In the genomic region with DNA sequence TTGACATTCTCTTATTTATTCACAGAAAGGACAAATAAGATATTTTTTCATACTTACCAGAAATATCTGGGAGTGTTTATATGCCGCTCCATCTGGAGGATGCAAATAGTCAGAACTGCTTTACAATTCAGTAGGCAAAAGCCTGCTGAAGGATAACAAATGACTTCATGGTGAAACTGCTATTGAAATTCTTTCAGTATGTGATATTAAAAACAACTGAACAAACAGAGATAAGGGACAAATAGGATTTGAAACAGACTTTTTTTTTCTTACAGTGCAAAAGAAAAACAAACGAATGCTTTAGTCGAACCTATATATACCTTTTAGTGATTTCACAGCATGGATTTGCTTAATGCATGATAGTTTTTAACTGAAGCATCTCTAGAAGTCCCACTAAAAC, we compare ENCODE assay signal across 16 cellular contexts.
DNase-seq lines count a peak whose midpoint lies in the region; ATAC-seq, FAIRE-seq and TF ChIP-seq lines count a peak whose summit lies in the region.
"Had no signal": no experiment of that assay in that cellular context is flagged by ENCODE, and none has a peak within 500 bp of the region (broad histone marks: within the 10 kb centered on the region; RNA-seq: fewer than 3 reads in every experiment).

No MANE protein-coding gene starts in this region.

- no peaks in the 10 kb centered on the region for H3K27me3 Mint-ChIP-seq in mesothelial cell of epicardium (ENCODE audit: low read depth)
- no peaks in the 10 kb centered on the region for H3K27me3 Mint-ChIP-seq in activated CD8-positive, alpha-beta T cell treated with anti-CD3 and anti-CD28 coated beads for 36 hours
- H3K27me3 Mint-ChIP-seq: B cell had no signal

- peak overlapping the region; percentile 41 for H3K27ac Mint-ChIP-seq in mesothelial cell of epicardium
- H3K27ac Mint-ChIP-seq in activated CD8-positive, alpha-beta T cell treated with anti-CD3 and anti-CD28 coated beads for 36 hours: no peak overlapping the region
- H3K27ac Mint-ChIP-seq: B cell had no signal

- POLR2A ChIA-PET in activated CD8-positive, alpha-beta T cell treated with anti-CD3 and anti-CD28 coated beads for 36 hours (lab: Charles Lee): no interaction called here

- 53% methylated on average over 3 of the region's 3 CpGs for WGBS in right cardiac atrium

- H3K4me1 ChIP-seq in left ventricle myocardium inferior: peaks cover 4% of the 10 kb centered on the region
- H3K4me1 ChIP-seq in right cardiac atrium (ENCODE audit: control insufficient read depth, insufficient read depth, low read length): no peaks in the 10 kb centered on the region

- no peak overlapping the region for H3K4me3 Mint-ChIP-seq in mesothelial cell of epicardium
- H3K4me3 Mint-ChIP-seq in activated CD8-positive, alpha-beta T cell treated with anti-CD3 and anti-CD28 coated beads for 36 hours: no peak overlapping the region
- H3K4me3 Mint-ChIP-seq: B cell had no signal

- no peak for TF ChIP-seq CTCF in left ventricle myocardium inferior (IDR thresholded peaks at IDR 0.05; ENCODE audit: borderline replicate concordance)
- TF ChIP-seq CTCF in mesothelial cell of epicardium (IDR thresholded peaks at IDR 0.05; ENCODE audit: unreplicated experiment): no peak
- TF ChIP-seq CTCF in activated CD8-positive, alpha-beta T cell treated with anti-CD3 and anti-CD28 coated beads for 36 hours (IDR thresholded peaks at IDR 0.05): no peak

- H3K27ac ChIP-seq in left ventricle myocardium inferior (replicated peaks) (peak overlapping the region; percentile 16), right cardiac atrium (ENCODE audit: low read length) (no peak overlapping the region)

- H3K4me3 ChIP-seq in left ventricle myocardium inferior (no peak overlapping the region), right cardiac atrium (ENCODE audit: low read length) (no peak overlapping the region)

- H3K36me3 Mint-ChIP-seq in mesothelial cell of epicardium: peaks cover 9% of the 10 kb centered on the region
- H3K36me3 Mint-ChIP-seq in activated CD8-positive, alpha-beta T cell treated with anti-CD3 and anti-CD28 coated beads for 36 hours (ENCODE audit: low read depth): no peaks in the 10 kb centered on the region

- H3K9me3 ChIP-seq in left ventricle myocardium inferior (replicated peaks) (no peaks in the 10 kb centered on the region), right cardiac atrium (ENCODE audit: control insufficient read depth, low read length) (no peaks in the 10 kb centered on the region)

- DNase-seq in left ventricle myocardium inferior (no peak), right cardiac atrium (no peak), mesothelial cell of epicardium (ENCODE audit: low spot score in 2 of 2, unreplicated experiment in 2 of 2) (no peak), left colon (no peak)
- no peak for DNase-seq in activated CD8-positive, alpha-beta T cell treated with anti-CD3 and anti-CD28 coated beads for 36 hours
- DNase-seq: COR-L47, MM.1S, NCI-H1092 treated with DMSO at 0.1 percent for 48 hours, NCI-H2081, NCI-H2171 treated with DMSO at 0.1 percent for 48 hours had no signal

- H3K4me1 Mint-ChIP-seq in mesothelial cell of epicardium: peaks cover 26% of the 10 kb centered on the region
- no peaks in the 10 kb centered on the region for H3K4me1 Mint-ChIP-seq in activated CD8-positive, alpha-beta T cell treated with anti-CD3 and anti-CD28 coated beads for 36 hours (ENCODE audit: low read depth)
- H3K4me1 Mint-ChIP-seq: B cell had no signal

- ATAC-seq in right cardiac atrium (no peak), HG02798 (IDR thresholded peaks at IDR 0.05; ENCODE audit: poor library complexity, unreplicated experiment) (no peak), HG03520 (IDR thresholded peaks at IDR 0.05; ENCODE audit: unreplicated experiment) (no peak), left colon (no peak)
- ATAC-seq in activated CD8-positive, alpha-beta T cell treated with anti-CD3 and anti-CD28 coated beads for 36 hours: no peak
- ATAC-seq: Panc1 had no signal

- no peaks in the 10 kb centered on the region for H3K36me3 ChIP-seq in left ventricle myocardium inferior

- CTCF ChIA-PET in activated CD8-positive, alpha-beta T cell treated with anti-CD3 and anti-CD28 coated beads for 36 hours (lab: Charles Lee): no interaction called here

- H3K27me3 ChIP-seq in left ventricle myocardium inferior (ENCODE audit: low read depth) (no peaks in the 10 kb centered on the region), right cardiac atrium (ENCODE audit: control insufficient read depth, insufficient read depth) (no peaks in the 10 kb centered on the region)

- H3K9me3 Mint-ChIP-seq in mesothelial cell of epicardium: no peaks in the 10 kb centered on the region
- H3K9me3 Mint-ChIP-seq in activated CD8-positive, alpha-beta T cell treated with anti-CD3 and anti-CD28 coated beads for 36 hours: peaks cover 2% of the 10 kb centered on the region

- intact Hi-C loops in left ventricle myocardium inferior (cut with micrococcal nuclease) (no loop called here), right cardiac atrium (cut with DNase I) (no loop called here), left colon (cut with DNase I, micrococcal nuclease) (no loop called here)
- intact Hi-C loops in activated CD8-positive, alpha-beta T cell treated with anti-CD3 and anti-CD28 coated beads for 36 hours (cut with micrococcal nuclease): no loop called here

- FAIRE-seq in endometrium (lab: Jason Lieb, UNC): peak; percentile 93
- FAIRE-seq: G401.6 had no signal
